Comparison of ENCODE assay signal across 21 cellular contexts in the genomic region with DNA sequence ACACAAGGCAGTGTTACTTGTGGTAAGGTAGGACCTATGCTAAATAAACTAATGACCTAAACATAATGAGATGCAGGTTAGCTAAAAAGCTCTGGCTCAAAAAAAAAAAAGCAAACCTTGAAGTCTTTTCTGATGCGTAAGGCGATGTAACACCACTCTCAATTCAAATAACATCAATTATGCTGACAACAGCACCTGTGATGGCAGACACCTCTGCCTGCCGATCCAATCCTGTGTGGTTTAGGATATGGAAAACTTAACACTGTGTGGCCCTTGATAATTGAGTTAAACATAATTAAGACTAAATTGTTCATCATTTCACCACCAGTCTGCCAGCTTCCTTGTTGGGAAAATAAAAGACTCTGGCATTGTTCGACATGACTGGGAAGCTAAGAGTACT.
"Had no signal": no experiment of that assay in that cellular context is flagged by ENCODE, and none has a peak within 500 bp of the region (broad histone marks: within the 10 kb centered on the region; RNA-seq: fewer than 3 reads in every experiment).

No MANE protein-coding gene starts in this region.

- H3K27me3 ChIP-seq: esophagus muscularis mucosa, gastrocnemius medialis, heart right ventricle, spleen, tibial artery, upper lobe of right lung, vagina had no signal

- H3K9me3 ChIP-seq: esophagus muscularis mucosa, gastrocnemius medialis, heart right ventricle, psoas muscle, spleen, tibial artery, upper lobe of right lung, vagina had no signal

- H3K4me3 ChIP-seq: esophagus muscularis mucosa, gastrocnemius medialis, heart right ventricle, psoas muscle, spleen, tibial artery, upper lobe of right lung, vagina had no signal

- H3K27ac ChIP-seq: epithelial cell of prostate, esophagus muscularis mucosa, gastrocnemius medialis, heart right ventricle, psoas muscle, spleen, tibial artery, upper lobe of right lung, vagina had no signal

- DNase-seq: effector memory CD8-positive, alpha-beta T cell; gastrocnemius medialis; heart right ventricle; hypothalamus; kidney glomerular epithelial cell; mammary epithelial cell; naive thymus-derived CD4-positive, alpha-beta T cell; nephron progenitor cell; psoas muscle; retina; spleen; stimulated activated CD4-positive, alpha-beta T cell treated with anti-CD3 and anti-CD28 coated beads, Interleukin-15, amount 100 ng/mL, for 24 hours; stimulated activated CD4-positive, alpha-beta T cell treated with anti-CD3 and anti-CD28 coated beads, Interleukin-1b, Interleukin-23, amount 100 ng/mL, for 48 hours; stimulated activated CD4-positive, alpha-beta T cell treated with anti-CD3 and anti-CD28 coated beads, Interleukin-4, amount 100 ng/mL, for 24 hours; tibial artery; upper lobe of right lung had no signal

- H3K4me1 ChIP-seq: esophagus muscularis mucosa, gastrocnemius medialis, heart right ventricle, psoas muscle, tibial artery, upper lobe of right lung, vagina had no signal

- ATAC-seq: effector memory CD8-positive, alpha-beta T cell; gastrocnemius medialis; heart right ventricle; naive thymus-derived CD4-positive, alpha-beta T cell; psoas muscle; sciatic nerve; stimulated activated memory B cell treated with anti-CD40 and anti-IgM and Interleukin-4, amounts not matched to agents 10 μg/mL and 1 μg/mL and 100 μg/mL, for 72 hours; upper lobe of right lung had no signal
